30 cellular contexts compared by ENCODE assay signal in genomic region chrX:11103751-11104150, GRCh38.
"Had no signal": no experiment of that assay in that cellular context is flagged by ENCODE, and none has a peak within 500 bp of the region (broad histone marks: within the 10 kb centered on the region; RNA-seq: fewer than 3 reads in every experiment).

No MANE protein-coding gene starts in this region.

- H3K27me3 Mint-ChIP-seq: activated CD4-positive, alpha-beta T cell treated with anti-CD3 and anti-CD28 coated beads, Interleukin-2, amount 10 ng/mL, durations not matched to agents 7 days and 5 days; activated naive CD8-positive, alpha-beta T cell treated with anti-CD3 and anti-CD28 coated beads, Interleukin-2, amount 10 ng/mL, durations not matched to agents 7 days and 5 days had no signal

- ATAC-seq: body of pancreas, Panc1 had no signal

- H3K27ac ChIP-seq: ascending aorta, body of pancreas, breast epithelium, SJCRH30, SK-N-MC, WERI-Rb-1 had no signal

- H3K4me1 Mint-ChIP-seq: activated naive CD8-positive, alpha-beta T cell treated with anti-CD3 and anti-CD28 coated beads, Interleukin-2, amount 10 ng/mL, durations not matched to agents 7 days and 5 days had no signal

- H3K4me3 Mint-ChIP-seq: activated CD4-positive, alpha-beta T cell treated with anti-CD3 and anti-CD28 coated beads, Interleukin-2, amount 10 ng/mL, durations not matched to agents 7 days and 5 days; activated naive CD8-positive, alpha-beta T cell treated with anti-CD3 and anti-CD28 coated beads, Interleukin-2, amount 10 ng/mL, durations not matched to agents 7 days and 5 days; activated T-cell treated with anti-CD3 and anti-CD28 coated beads, Interleukin-2, amount 50 U/mL, for 24 hours; activated T-helper 1 cell treated with anti-CD3 and anti-CD28 coated beads, Interleukin-12 subunit alpha, Interleukin-12 subunit beta, Interleukin-2, Interleukin-4 antibody, amounts not matched to agents 30 ng/mL and 10 ng/mL and 1 ng/mL, durations not matched to agents 14 hours and 24 hours and 36 hours had no signal

- H3K4me3 ChIP-seq: ascending aorta, body of pancreas, breast epithelium, MG63, SJCRH30, SK-N-MC had no signal

- H3K27ac Mint-ChIP-seq: activated CD4-positive, alpha-beta T cell treated with anti-CD3 and anti-CD28 coated beads, Interleukin-2, amount 10 ng/mL, durations not matched to agents 7 days and 5 days; activated naive CD8-positive, alpha-beta T cell treated with anti-CD3 and anti-CD28 coated beads, Interleukin-2, amount 10 ng/mL, durations not matched to agents 7 days and 5 days; activated T-cell treated with anti-CD3 and anti-CD28 coated beads, Interleukin-2, amount 50 U/mL, for 24 hours; activated T-helper 1 cell treated with anti-CD3 and anti-CD28 coated beads, Interleukin-12 subunit alpha, Interleukin-12 subunit beta, Interleukin-2, Interleukin-4 antibody, amounts not matched to agents 30 ng/mL and 10 ng/mL and 1 ng/mL, durations not matched to agents 14 hours and 24 hours and 36 hours had no signal

- DNase-seq: activated CD4-positive, alpha-beta T cell treated with anti-CD3 and anti-CD28 coated beads for 1 hour; activated CD4-positive, alpha-beta T cell treated with anti-CD3 and anti-CD28 coated beads, Interleukin-2, amount 10 ng/mL, durations not matched to agents 7 days and 5 days; activated CD4-positive, alpha-beta T cell treated with anti-CD3 and anti-CD28 coated beads, Interleukin-2, amount 50 U/mL, for 48 hours; activated CD4-positive, CD25-positive, alpha-beta regulatory T cell; activated effector memory CD4-positive, alpha-beta T cell treated with Interleukin-2 at 50 U/mL for 16 hours; activated naive CD4-positive, alpha-beta T cell treated with anti-CD3 and anti-CD28 coated beads, Interleukin-2, amount 50 U/mL, for 16 hours; activated naive CD8-positive, alpha-beta T cell treated with anti-CD3 and anti-CD28 coated beads, Interleukin-2, amount 10 ng/mL, durations not matched to agents 7 days and 5 days; activated T-cell treated with anti-CD3 and anti-CD28 coated beads, Interleukin-2, amount 50 U/mL, for 24 hours; amygdala; body of pancreas; central memory CD4-positive, alpha-beta T cell; Kasumi-1; KG1; MG63; NCI-H1048; NCI-H1105 treated with DMSO at 0.1 percent for 48 hours; NCI-H1436 treated with DMSO at 0.1 percent for 48 hours; NCI-H1694 treated with DMSO at 0.1 percent for 48 hours; NCI-H2029; NCI-H345; NCI-H524 treated with DMSO at 0.1 percent for 48 hours; SHP77; SJCRH30; T1000; WERI-Rb-1 had no signal

- H3K9me3 Mint-ChIP-seq: activated CD4-positive, alpha-beta T cell treated with anti-CD3 and anti-CD28 coated beads, Interleukin-2, amount 10 ng/mL, durations not matched to agents 7 days and 5 days; activated naive CD8-positive, alpha-beta T cell treated with anti-CD3 and anti-CD28 coated beads, Interleukin-2, amount 10 ng/mL, durations not matched to agents 7 days and 5 days; activated T-cell treated with anti-CD3 and anti-CD28 coated beads, Interleukin-2, amount 50 U/mL, for 24 hours; activated T-helper 1 cell treated with anti-CD3 and anti-CD28 coated beads, Interleukin-12 subunit alpha, Interleukin-12 subunit beta, Interleukin-2, Interleukin-4 antibody, amounts not matched to agents 30 ng/mL and 10 ng/mL and 1 ng/mL, durations not matched to agents 14 hours and 24 hours and 36 hours had no signal
